10 cellular contexts compared by ENCODE assay signal in the genomic region with DNA sequence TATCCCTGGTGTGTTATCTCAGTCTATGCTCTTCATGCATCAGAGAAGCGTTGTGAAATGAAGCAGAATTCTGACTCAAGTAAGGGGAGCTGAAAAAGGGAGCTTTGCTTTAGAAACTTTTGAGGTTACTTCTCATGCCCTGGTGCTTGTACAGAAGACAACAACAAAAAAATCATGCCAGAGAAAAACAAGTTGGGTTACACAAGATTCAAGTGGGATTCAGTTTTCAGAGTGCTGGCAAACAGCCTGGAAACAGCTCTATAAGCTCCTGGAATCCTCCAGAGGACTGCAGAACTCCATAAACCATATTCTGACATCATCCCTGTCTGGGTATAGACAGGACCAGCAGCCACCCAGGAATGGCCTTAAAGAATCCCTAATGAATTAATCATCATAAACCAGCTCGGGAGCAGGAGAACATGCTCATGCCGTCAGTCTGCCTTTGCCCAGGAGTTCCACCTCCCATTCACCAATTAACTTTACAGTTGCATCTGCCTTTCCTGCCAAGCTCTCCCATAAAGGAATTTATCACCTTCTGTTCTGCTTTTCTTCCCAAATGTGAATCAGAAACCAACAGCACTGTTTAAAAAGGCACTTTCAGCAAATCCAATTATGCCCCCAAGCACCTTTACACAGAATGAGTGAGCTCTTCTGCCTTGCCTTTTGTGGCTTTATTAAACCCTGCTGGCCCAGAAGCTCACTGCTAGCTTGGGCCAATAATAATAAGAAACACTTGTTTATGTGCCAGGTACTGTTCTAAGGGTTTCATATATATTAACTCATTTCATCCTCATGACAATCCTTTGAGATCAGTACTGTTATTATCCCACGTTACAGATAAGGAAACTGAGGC. TPM values are rescaled to one million over a fixed set of nuclear protein-coding genes. Genes with fewer than 3 reads are reported as not detected.
DNase-seq lines count a peak whose midpoint lies in the region; ATAC-seq, FAIRE-seq and TF ChIP-seq lines count a peak whose summit lies in the region.
"Had no signal": no experiment of that assay in that cellular context is flagged by ENCODE, and none has a peak within 500 bp of the region (broad histone marks: within the 10 kb centered on the region; RNA-seq: fewer than 3 reads in every experiment).

No MANE protein-coding gene starts in this region.

- peak overlapping the region; percentile 76; the same call in 1 of the 2 replicates for H3K4me2 ChIP-seq in HepG2 (ENCODE audit: low read depth, low read length)
- H3K4me2 ChIP-seq: BLaER1 treated with 17β-estradiol and CSF1 and Interleukin-3, amounts not matched to agents 10 nM and 100 nM had no signal

- H3K36me3 Mint-ChIP-seq in activated CD4-positive, alpha-beta memory T cell treated with anti-CD3 and anti-CD28 coated beads for 36 hours, result no peaks in the 10 kb centered on the region

- TF ChIP-seq CTCF in HepG2 (CRISPR knock-in tag; IDR thresholded peaks at IDR 0.05) (no peak), right lobe of liver (IDR thresholded peaks at IDR 0.05) (no peak), fibroblast of villous mesenchyme (IDR thresholded peaks at IDR 0.05; ENCODE audit: insufficient read depth, low read depth, low read length) (no peak), GM10266 (IDR thresholded peaks at IDR 0.05; ENCODE audit: control insufficient read depth, insufficient read depth, low read depth, missing control alignments) (no peak)

- DNase-seq in HepG2 (ENCODE audit: low spot score), result no peak
- no peak for DNase-seq in right lobe of liver
- peak; percentile 56 for DNase-seq in RPMI7951 (ENCODE audit: low read depth)
- DNase-seq in fibroblast of villous mesenchyme (ENCODE audit: low read depth), result peak; percentile 100
- no peak for DNase-seq in GM10266 (ENCODE audit: extremely low spot score)
- no peak for DNase-seq in activated CD4-positive, alpha-beta memory T cell treated with anti-CD3 and anti-CD28 coated beads for 36 hours
- no peak for DNase-seq in activated CD4-positive, alpha-beta T cell treated with anti-CD3 and anti-CD28 coated beads, Interleukin-2, amount 50 U/mL, for 4 hours

- TF ChIP-seq RAD21 in HepG2 (CRISPR knock-in tag; IDR thresholded peaks at IDR 0.05), result no peak

- H3K4me3 ChIP-seq in HepG2 (replicated peaks in 1 of 3; ENCODE audit: insufficient read depth in 1 of 3, low read depth in 2 of 3, low read length in 3 of 3) (no peak overlapping the region), right lobe of liver (no peak overlapping the region), fibroblast of villous mesenchyme (ENCODE audit: low read depth, low read length) (no peak overlapping the region)
- H3K4me3 ChIP-seq: BLaER1 treated with 17β-estradiol and CSF1 and Interleukin-3, amounts not matched to agents 10 nM and 100 nM; lower lobe of right lung had no signal

- TF ChIP-seq POLR2A in HepG2 (IDR thresholded peaks at IDR 0.05; ENCODE audit: insufficient read depth in 1 of 2, low read depth in 2 of 2, low read length in 2 of 2) (no peak), right lobe of liver (IDR thresholded peaks at IDR 0.05) (no peak)

- BruUV-seq in HepG2 (replicated peaks; lab: Mats Ljungman, UMichigan), result no TSS peak

- H3K4me1 ChIP-seq in HepG2 (ENCODE audit: insufficient read depth, low read length), result peaks cover 23% of the 10 kb centered on the region
- peaks cover 0 to 5% (median 0%) of the 10 kb centered on the region in 4 donors for H3K4me1 ChIP-seq in right lobe of liver

- H3K27ac ChIP-seq in HepG2 (ENCODE audit: extremely low read length, insufficient read depth, low read length), result no peak overlapping the region
- H3K27ac ChIP-seq in right lobe of liver, result no peak overlapping the region
- H3K27ac ChIP-seq: BLaER1 treated with 17β-estradiol and CSF1 and Interleukin-3, amounts not matched to agents 10 nM and 100 nM; lower lobe of right lung had no signal

- H3K27me3 Mint-ChIP-seq in activated CD4-positive, alpha-beta memory T cell treated with anti-CD3 and anti-CD28 coated beads for 36 hours, result no peaks in the 10 kb centered on the region

- no peaks in the 10 kb centered on the region for H3K9me3 ChIP-seq in HepG2 (ENCODE audit: low read length)
- no peaks in the 10 kb centered on the region for H3K9me3 ChIP-seq in right lobe of liver
- H3K9me3 ChIP-seq: lower lobe of right lung had no signal

- H3K36me3 ChIP-seq in HepG2 (replicated peaks in 1 of 2; ENCODE audit: control insufficient read depth in 1 of 2, insufficient read depth in 2 of 2, low read length in 2 of 2) (no peaks in the 10 kb centered on the region), right lobe of liver (no peaks in the 10 kb centered on the region)
- H3K36me3 ChIP-seq: BLaER1 treated with 17β-estradiol and CSF1 and Interleukin-3, amounts not matched to agents 10 nM and 100 nM; lower lobe of right lung had no signal

- no peak overlapping the region for H3K27ac Mint-ChIP-seq in activated CD4-positive, alpha-beta memory T cell treated with anti-CD3 and anti-CD28 coated beads for 36 hours

- in situ Hi-C loops in HepG2 (cut with HindIII; ENCODE audit: extremely low pct_ligation_motif_present, low pct_unique_long_range_greater_than_20kb), result no loop called here

- WGBS in HepG2 (ENCODE audit: low lambda C conversion rate), result 16% methylated on average over 4 of the region's 4 CpGs
- 62% methylated on average over 4 of the region's 4 CpGs for WGBS in right lobe of liver (ENCODE audit: insufficient coverage, low coverage, low lambda C conversion rate, missing lambda C conversion rate)

- H3K4me3 Mint-ChIP-seq in activated CD4-positive, alpha-beta memory T cell treated with anti-CD3 and anti-CD28 coated beads for 36 hours, result no peak overlapping the region

- ATAC-seq in HepG2 (no peak), right lobe of liver (no peak), GM18502 (IDR thresholded peaks at IDR 0.05; ENCODE audit: poor library complexity, unreplicated experiment) (no peak)

- H3K9ac ChIP-seq in HepG2 (ENCODE audit: insufficient read depth, low read depth, low read length), result no peak overlapping the region
- H3K9ac ChIP-seq: BLaER1 treated with 17β-estradiol and CSF1 and Interleukin-3, amounts not matched to agents 10 nM and 100 nM had no signal

- no peaks in the 10 kb centered on the region for H4K20me1 ChIP-seq in HepG2 (ENCODE audit: insufficient read depth, low read length)

- no peaks in the 10 kb centered on the region for H3K79me2 ChIP-seq in HepG2 (ENCODE audit: insufficient read depth, low read length)

- H3K4me1 Mint-ChIP-seq in activated CD4-positive, alpha-beta memory T cell treated with anti-CD3 and anti-CD28 coated beads for 36 hours (ENCODE audit: low read depth), result peaks cover 13% of the 10 kb centered on the region

- CTCF ChIA-PET in HepG2 (lab: Yijun Ruan, JAX; ENCODE audit: low intra/inter-chr PET ratio, low total read pairs), result no interaction called here
- CTCF ChIA-PET in activated CD4-positive, alpha-beta memory T cell treated with anti-CD3 and anti-CD28 coated beads for 36 hours (lab: Charles Lee), result interaction anchor here (0.7 to 2.3 kb wide), 3 partner anchors 10 to 89 kb away, joined by 3 to 9 read pairs (median 3); no protein-coding TSS in a partner anchor

- POLR2A ChIA-PET in HepG2 (lab: Yijun Ruan, JAX), result no interaction called here
- POLR2A ChIA-PET in activated CD4-positive, alpha-beta memory T cell treated with anti-CD3 and anti-CD28 coated beads for 36 hours (lab: Charles Lee), result no interaction called here

- peaks cover 6% of the 10 kb centered on the region for H3K9me3 Mint-ChIP-seq in activated CD4-positive, alpha-beta memory T cell treated with anti-CD3 and anti-CD28 coated beads for 36 hours

- H2AFZ ChIP-seq in HepG2 (ENCODE audit: low read length), result no peak overlapping the region

- intact Hi-C loops in HepG2 (cut with micrococcal nuclease; ENCODE audit: unreplicated experiment), result no loop called here
- intact Hi-C loops in right lobe of liver (cut with DNase I), result no loop called here
- intact Hi-C loops in activated CD4-positive, alpha-beta memory T cell treated with anti-CD3 and anti-CD28 coated beads for 36 hours (cut with micrococcal nuclease), result no loop called here

- TF ChIP-seq EP300 in HepG2 (IDR thresholded peaks at IDR 0.05; ENCODE audit: low read depth in 2 of 2, low read length in 2 of 2) (no peak), HepG2 (CRISPR knock-in tag; IDR thresholded peaks at IDR 0.05; ENCODE audit: borderline replicate concordance) (no peak)

- no peak for FAIRE-seq in HepG2 (lab: Jason Lieb, UNC)

- peaks cover 0 to 19% of the 10 kb centered on the region in 2 experiments; a peak in 4 of 5 replicates for H3K27me3 ChIP-seq in HepG2 (ENCODE audit: control insufficient read depth in 1 of 2, insufficient read depth in 2 of 2, low read length in 2 of 2)
- H3K27me3 ChIP-seq in right lobe of liver, result no peaks in the 10 kb centered on the region
- H3K27me3 ChIP-seq: BLaER1 treated with 17β-estradiol and CSF1 and Interleukin-3, amounts not matched to agents 10 nM and 100 nM had no signal

TF ChIP-seq in HepG2, 621 proteins besides CTCF, POLR2A, EP300 and RAD21 (continues in another document):
- TF ChIP-seq ZFAT (CRISPR knock-in tag; conservative IDR thresholded peaks at IDR 0.05), result no peak

RNA-seq across cellular contexts. Expression of a gene that starts 54.5 kb away (rescaled TPM):
- total RNA-seq in HepG2 (2016; rRNA removed; fragmentation: Illumina TruSeq; extraction: Trizol) (21.7 and 40.9 TPM in 2 replicates), right lobe of liver (10 to 100 TPM; 12.9 to 25.5 (median 17.6) TPM), fibroblast of villous mesenchyme (48.3 and 79.5 TPM in 2 replicates)
- 390 and 448 TPM in 2 replicates for total RNA-seq in HepG2 (2016; cell fraction: cytosol; rRNA removed; fragmentation: Illumina TruSeq; extraction: Trizol; ENCODE audit: low read depth)
- 20.3 and 39.8 TPM in 2 replicates for total RNA-seq in HepG2 (2016; cell fraction: insoluble cytoplasmic fraction; rRNA removed; fragmentation: Illumina TruSeq; extraction: Trizol)
- total RNA-seq in HepG2 (2016; cell fraction: membrane; rRNA removed; fragmentation: Illumina TruSeq; extraction: Trizol), result 97.2 and 111 TPM in 2 replicates
- total RNA-seq in HepG2 (2016; cell fraction: nucleus; rRNA removed; fragmentation: Illumina TruSeq; extraction: Trizol), result 53.9 and 55.5 TPM in 2 replicates
- 5.0 and 5.9 TPM in 2 replicates for polyA plus RNA-seq in HepG2 (2011; rRNA removed)
- 2.2 and 4.6 TPM in 2 replicates for polyA plus RNA-seq in HepG2 (2011; cell fraction: cytosol; rRNA removed)
- polyA plus RNA-seq in HepG2 (2011; cell fraction: nucleus; rRNA removed), result 9.7 and 13.6 TPM in 2 replicates
- 11.4 and 16.7 TPM in 2 replicates for polyA plus RNA-seq in HepG2 (2012)
- 0.57 and 0.69 TPM in 2 replicates for polyA plus RNA-seq in HepG2 (2016; cell fraction: cytosol; fragmentation: Illumina TruSeq; extraction: Trizol; ENCODE audit: low read depth)
- 7.5 and 10.8 TPM in 2 replicates for polyA plus RNA-seq in HepG2 (2016; cell fraction: insoluble cytoplasmic fraction; fragmentation: Illumina TruSeq; extraction: Trizol; ENCODE audit: low read depth)
- polyA plus RNA-seq in HepG2 (2016; cell fraction: membrane; fragmentation: Illumina TruSeq; extraction: Trizol; ENCODE audit: low read depth), result 1.5 TPM in 2 replicates
- polyA plus RNA-seq in HepG2 (2016; cell fraction: nucleus; fragmentation: Illumina TruSeq; extraction: Trizol; ENCODE audit: insufficient read depth, low read depth), result 24.1 and 28.3 TPM in 2 replicates
- 8.0 and 9.7 TPM in 2 replicates for polyA minus RNA-seq in HepG2 (2011; rRNA and poly(A)+ RNA removed; ENCODE audit: low replicate concordance)
- polyA minus RNA-seq in HepG2 (2011; cell fraction: cytosol; rRNA and poly(A)+ RNA removed), result 8.8 and 18.1 TPM in 2 replicates
- polyA minus RNA-seq in HepG2 (2011; cell fraction: nucleus; rRNA and poly(A)+ RNA removed), result 85.0 and 102 TPM in 2 replicates
- 19.9 and 24.3 TPM in 2 replicates for total RNA-seq in RPMI7951 (2014; rRNA removed; shearing (Covaris generic))
- total RNA-seq in activated CD4-positive, alpha-beta memory T cell treated with anti-CD3 and anti-CD28 coated beads for 36 hours, result 10 to 100 TPM; 35.8 to 37.8 TPM

Comparison
In these comparisons a context has a peak if more than half of its experiments do, and no peak if none do; other contexts are left out.
1. DNase-seq: peak in RPMI7951 (single experiment) and fibroblast of villous mesenchyme (single experiment); none in HepG2 (single experiment), right lobe of liver (0 of 3), GM10266 (single experiment), activated CD4-positive, alpha-beta memory T cell treated with anti-CD3 and anti-CD28 coated beads for 36 hours (single experiment) and activated CD4-positive, alpha-beta T cell treated with anti-CD3 and anti-CD28 coated beads, Interleukin-2, amount 50 U/mL, for 4 hours (0 of 2).